19 cellular contexts compared by ENCODE assay signal in genomic region chr13:93224545-93224944, GRCh38. TPM values are rescaled to one million over a fixed set of nuclear protein-coding genes. Genes with fewer than 3 reads are reported as not detected.
DNase-seq lines count a peak whose midpoint lies in the region; ATAC-seq and TF ChIP-seq lines count a peak whose summit lies in the region.
"Had no signal": no experiment of that assay in that cellular context is flagged by ENCODE, and none has a peak within 500 bp of the region (broad histone marks: within the 10 kb centered on the region; RNA-seq: fewer than 3 reads in every experiment).

No MANE protein-coding gene starts in this region.

- no peak overlapping the region for H3K27ac ChIP-seq in lower lobe of right lung
- H3K27ac ChIP-seq: body of pancreas, psoas muscle, uterus had no signal

- ATAC-seq in lower lobe of right lung (no peak), HG02623 (IDR thresholded peaks at IDR 0.05; ENCODE audit: unreplicated experiment) (no peak), GM19395 (IDR thresholded peaks at IDR 0.05; ENCODE audit: unreplicated experiment) (no peak)
- ATAC-seq: body of pancreas, Panc1, psoas muscle had no signal

- no peaks in the 10 kb centered on the region for H3K36me3 ChIP-seq in lower lobe of right lung
- H3K36me3 ChIP-seq: BE2C, uterus had no signal

- intact Hi-C loops in lower lobe of right lung (cut with DNase I): no loop called here

- TF ChIP-seq CTCF in fibroblast of pulmonary artery (IDR thresholded peaks at IDR 0.05; ENCODE audit: low read length, missing control alignments) (no peak), lower lobe of right lung (IDR thresholded peaks at IDR 0.05) (no peak)

- H3K27me3 ChIP-seq in lower lobe of right lung (ENCODE audit: low read depth): peaks cover 30% of the 10 kb centered on the region
- H3K27me3 ChIP-seq: BE2C, body of pancreas, uterus had no signal

- H3K4me1 ChIP-seq in lower lobe of right lung: no peaks in the 10 kb centered on the region
- H3K4me1 ChIP-seq: BE2C, psoas muscle, uterus had no signal

- no peaks in the 10 kb centered on the region for H3K9me3 ChIP-seq in lower lobe of right lung
- H3K9me3 ChIP-seq: BE2C, body of pancreas, psoas muscle, uterus had no signal

- DNase-seq in Caki2 (ENCODE audit: low read depth): peak; percentile 54
- DNase-seq in NCI-H226: peak; percentile 49
- peak; percentile 35 for DNase-seq in fibroblast of pulmonary artery (ENCODE audit: low read depth)
- peak; percentile 20 for DNase-seq in myocyte (ENCODE audit: low read depth)
- DNase-seq in lower lobe of right lung: no peak
- DNase-seq in NCI-H446 (lab: John Stamatoyannopoulos, UW): no peak
- DNase-seq: BE2C; body of pancreas; DMS79; GOT3; hippocampal formation; NCI-H1092 treated with DMSO at 0.1 percent for 48 hours; psoas muscle; stimulated activated CD4-positive, alpha-beta T cell treated with anti-CD3 and anti-CD28 coated beads, Interleukin-2, amount 100 ng/mL, for 24 hours; uterus had no signal

- in situ Hi-C loops in Caki2 (cut with HindIII; ENCODE audit: low pct_unique_long_range_greater_than_20kb, low sequenced_read_pairs): no loop called here

- H3K4me3 ChIP-seq in fibroblast of pulmonary artery (replicated peaks; ENCODE audit: low read depth, low read length): no peak overlapping the region
- no peak overlapping the region for H3K4me3 ChIP-seq in lower lobe of right lung
- H3K4me3 ChIP-seq: body of pancreas, psoas muscle, uterus had no signal

RNA-seq across cellular contexts. Expression of gene GPC6, which starts 2.1 kb away (rescaled TPM):
- 6.5 and 6.7 TPM in 2 replicates for total RNA-seq in Caki2 (2014; rRNA removed; shearing (Covaris generic); ENCODE audit: low replicate concordance)
- total RNA-seq in myocyte (20.0 and 20.1 TPM in 2 replicates), lower lobe of right lung (5.5 TPM)
- 10.0 TPM for polyA plus RNA-seq in myocyte (2012)
- total RNA-seq: T-helper 2 cell treated with Interferon-gamma antibody and Interleukin-4, amounts not matched to agents 100 ng/mL and 5 ng/mL, for 36 hours had no signal

Comparison
In these comparisons a context has a peak if more than half of its experiments do, and no peak if none do; other contexts are left out.
1. DNase-seq: peak in Caki2 (single experiment), NCI-H226 (single experiment), fibroblast of pulmonary artery (single experiment) and myocyte (single experiment); none in lower lobe of right lung (single experiment) and NCI-H446 (0 of 2).